8 cellular contexts compared by ENCODE assay signal in genomic region chr10:11611248-11612003, GRCh38. TPM values are rescaled to one million over a fixed set of nuclear protein-coding genes. Genes with fewer than 3 reads are reported as not detected.
A peak's percentile ranks its signal among the peaks of the same experiment; 100 is the strongest.
DNase-seq lines count a peak whose midpoint lies in the region; ATAC-seq, FAIRE-seq and TF ChIP-seq lines count a peak whose summit lies in the region.

USP6NL (minus strand) TSS chr10:11611650; CDS start chr10:11597634, 14,016 bp downstream.

- H4K91ac ChIP-seq in H9 (ENCODE audit: insufficient read length, low read depth, low read length): no peak within 1 kb of the TSS

- peak within 1 kb of the TSS; percentile 97 for H3K14ac ChIP-seq in H9 (ENCODE audit: insufficient read depth, low read length)

- peak; percentile 97 for ATAC-seq in right cardiac atrium
- ATAC-seq in psoas muscle: peak; percentile 97 to 98 (median 98)
- peak; percentile 95 for ATAC-seq in aorta (ENCODE audit: low FRiP score)

- 0 out of 2 replicates have a peak, but pooled peaks cover 3% of the 10 kb centered on the region for H3F3A ChIP-seq in MM.1S (ENCODE audit: insufficient read depth, low read length)

- no peak within 1 kb of the TSS for H3K56ac ChIP-seq in H9 (ENCODE audit: insufficient read length, low read depth, low read length)

- peak within 1 kb of the TSS; percentile 69 for H2AFZ ChIP-seq in H9 (ENCODE audit: low read length)
- peak within 1 kb of the TSS; percentile 95 for H2AFZ ChIP-seq in MM.1S (ENCODE audit: low read length)
- peak within 1 kb of the TSS; percentile 89 for H2AFZ ChIP-seq in astrocyte (ENCODE audit: low read depth, low read length)

- H3K4me3 ChIP-seq in MM.1S (ENCODE audit: low read length) (peak within 1 kb of the TSS; percentile 79), astrocyte (ENCODE audit: insufficient read depth, low read depth, low read length) (peak within 1 kb of the TSS; percentile 94), right cardiac atrium (ENCODE audit: low read length) (peak within 1 kb of the TSS; percentile 79), psoas muscle (peak within 1 kb of the TSS; percentile 87), aorta (ENCODE audit: low read length in 2 of 2) (peak within 1 kb of the TSS; percentile 95 to 98)

- peak within 1 kb of the TSS; percentile 95 for H3K9ac ChIP-seq in H9 (ENCODE audit: extremely low read depth, insufficient read length, low read length)
- H3K9ac ChIP-seq in MM.1S (ENCODE audit: low read length): peak within 1 kb of the TSS; percentile 68; the same call in 1 of the 2 replicates
- peak within 1 kb of the TSS; percentile 91 for H3K9ac ChIP-seq in astrocyte (ENCODE audit: low read length)

- H3K9me3 ChIP-seq in H9 (ENCODE audit: control insufficient read depth, low read depth, low read length) (no peaks in the 10 kb centered on the region), MM.1S (replicated peaks; ENCODE audit: insufficient read depth, low read length) (no peaks in the 10 kb centered on the region), astrocyte (ENCODE audit: insufficient read depth, low read depth, low read length) (no peaks in the 10 kb centered on the region), right cardiac atrium (ENCODE audit: control insufficient read depth, low read length) (no peaks in the 10 kb centered on the region), psoas muscle (no peaks in the 10 kb centered on the region), aorta (ENCODE audit: control insufficient read depth, low read length) (no peaks in the 10 kb centered on the region)

- H3K4me2 ChIP-seq in H9 (ENCODE audit: insufficient read depth, insufficient read length, low read length): peak within 1 kb of the TSS; percentile 99
- H3K4me2 ChIP-seq in MM.1S (ENCODE audit: low read depth, low read length): peak within 1 kb of the TSS; percentile 92
- peak within 1 kb of the TSS; percentile 96 for H3K4me2 ChIP-seq in astrocyte (ENCODE audit: low read length)

- H3T11ph ChIP-seq in H9 (ENCODE audit: low read length): no peak within 1 kb of the TSS

- H3K9me2 ChIP-seq in MM.1S (replicated peaks; ENCODE audit: insufficient read depth, low read length): no peaks in the 10 kb centered on the region

- peak within 1 kb of the TSS; percentile 97 for H4K5ac ChIP-seq in H9 (ENCODE audit: insufficient read length, low read depth, low read length)

- H3K36me3 Mint-ChIP-seq in H9 (ENCODE audit: insufficient read depth in 1 of 3, low read depth in 3 of 3): no peaks in the 10 kb centered on the region; a peak in 1 of 7 replicates
- peaks cover 2% of the 10 kb centered on the region for H3K36me3 Mint-ChIP-seq in T-helper 1 cell treated with Interleukin-12 subunit alpha and Interleukin-12 subunit beta and Interleukin-4 antibody, amounts not matched to agents 30 μg/mL and 1 μg/mL, for 36 hours (ENCODE audit: low read depth)
- H3K36me3 Mint-ChIP-seq in astrocyte (ENCODE audit: low read depth, unreplicated experiment): peaks cover 2% of the 10 kb centered on the region

- no peak within 1 kb of the TSS for H2BK120ac ChIP-seq in H9 (ENCODE audit: low read depth, low read length, poor library complexity, severe bottlenecking)

- no peak within 1 kb of the TSS for H2BK15ac ChIP-seq in H9 (ENCODE audit: low read depth, low read length)

- H3K36me3 ChIP-seq in MM.1S (replicated peaks; ENCODE audit: insufficient read depth, low read length) (no peaks in the 10 kb centered on the region), astrocyte (ENCODE audit: insufficient read depth, low read length) (no peaks in the 10 kb centered on the region), psoas muscle (ENCODE audit: insufficient read depth in 1 of 2, low read depth in 1 of 2) (no peaks in the 10 kb centered on the region), aorta (ENCODE audit: control insufficient read depth in 1 of 2, insufficient read depth in 2 of 2, low read length in 1 of 2) (no peaks in the 10 kb centered on the region)

- FAIRE-seq in astrocyte (lab: Jason Lieb, UNC): no peak

- no CpG with 5 or more reads among the region's 106 CpGs for WGBS in H9 (ENCODE audit: extremely low coverage, insufficient read length, low lambda C conversion rate)
- WGBS in right cardiac atrium: under 1% methylated on average over 106 of the region's 106 CpGs
- 0 to 1% (median 0%) methylated on average over 64 to 106 of the region's 106 CpGs for WGBS in psoas muscle, 3 donors
- 0 to 1% methylated on average over 80 to 106 of the region's 106 CpGs for WGBS in aorta, 2 donors

- no peaks in the 10 kb centered on the region for H4K20me1 ChIP-seq in H9 (ENCODE audit: control insufficient read depth, insufficient read depth, insufficient read length)
- H4K20me1 ChIP-seq in MM.1S (ENCODE audit: insufficient read depth, low read length): no peaks in the 10 kb centered on the region
- peaks cover 18% of the 10 kb centered on the region for H4K20me1 ChIP-seq in astrocyte (ENCODE audit: insufficient read depth, low read length)

- H3K4ac ChIP-seq in H9 (ENCODE audit: low read depth, low read length): no peak within 1 kb of the TSS; the same call in 1 of the 2 replicates

- TF ChIP-seq CTCF in H9 (conservative IDR thresholded peaks at IDR 0.05): no peak
- TF ChIP-seq CTCF in MM.1S (IDR thresholded peaks at IDR 0.05; ENCODE audit: low read length): no peak
- TF ChIP-seq CTCF in astrocyte (IDR thresholded peaks at IDR 0.05; ENCODE audit: insufficient read depth, low read depth, low read length): no peak
- TF ChIP-seq CTCF in psoas muscle (IDR thresholded peaks at IDR 0.05): no peak

- H3K27me3 ChIP-seq in H9 (ENCODE audit: insufficient read depth, low read length): no peaks in the 10 kb centered on the region
- peaks cover 10% of the 10 kb centered on the region for H3K27me3 ChIP-seq in MM.1S (replicated peaks; ENCODE audit: insufficient read depth, low read length)
- no peaks in the 10 kb centered on the region for H3K27me3 ChIP-seq in astrocyte (ENCODE audit: insufficient read depth, low read length)
- H3K27me3 ChIP-seq in right cardiac atrium (ENCODE audit: control insufficient read depth, insufficient read depth): no peaks in the 10 kb centered on the region
- H3K27me3 ChIP-seq in psoas muscle (ENCODE audit: insufficient read depth in 3 of 3, low read length in 2 of 3): no peaks in the 10 kb centered on the region
- no peaks in the 10 kb centered on the region for H3K27me3 ChIP-seq in aorta (ENCODE audit: control insufficient read depth in 1 of 2, insufficient read depth in 2 of 2, low read length in 1 of 2)

- H2AK5ac ChIP-seq in H9 (ENCODE audit: insufficient read length, low read length): no peak within 1 kb of the TSS

- H3K79me2 ChIP-seq in H9 (ENCODE audit: insufficient read depth, low read length) (peaks cover 28% of the 10 kb centered on the region; the same call in 1 of the 2 replicates), MM.1S (ENCODE audit: low read length) (0 out of 2 replicates have a peak, but pooled peaks cover 12% of the 10 kb centered on the region), astrocyte (ENCODE audit: insufficient read depth, low read length) (peaks cover 34% of the 10 kb centered on the region)

- H3K4me3 Mint-ChIP-seq in H9 (peak within 1 kb of the TSS; percentile 91 to 92), astrocyte (ENCODE audit: unreplicated experiment) (peak within 1 kb of the TSS; percentile 91)
- peak within 1 kb of the TSS; percentile 88 for H3K4me3 Mint-ChIP-seq in T-helper 1 cell treated with Interleukin-12 subunit alpha and Interleukin-12 subunit beta and Interleukin-4 antibody, amounts not matched to agents 30 μg/mL and 1 μg/mL, for 36 hours

- peaks cover 7% of the 10 kb centered on the region for H3K23me2 ChIP-seq in H9 (ENCODE audit: insufficient read length, low read depth, low read length, poor library complexity, severe bottlenecking)

- H3K4me1 Mint-ChIP-seq in H9 (peaks cover 29 to 32% of the 10 kb centered on the region in 2 experiments), astrocyte (ENCODE audit: low read depth, unreplicated experiment) (peaks cover 20% of the 10 kb centered on the region)
- peaks cover 22% of the 10 kb centered on the region for H3K4me1 Mint-ChIP-seq in T-helper 1 cell treated with Interleukin-12 subunit alpha and Interleukin-12 subunit beta and Interleukin-4 antibody, amounts not matched to agents 30 μg/mL and 1 μg/mL, for 36 hours (ENCODE audit: low read depth)

- H3K79me1 ChIP-seq in H9 (ENCODE audit: insufficient read depth, low read depth, low read length, poor library complexity, severe bottlenecking): peaks cover 3% of the 10 kb centered on the region

- H2BK12ac ChIP-seq in H9 (ENCODE audit: insufficient read length, low read depth, low read length): peak within 1 kb of the TSS; percentile 76

- peak; percentile 97 for DNase-seq in GM03348 (ENCODE audit: low spot score)
- DNase-seq in H9: peak; percentile 86
- peak; percentile 75 for DNase-seq in MM.1S
- DNase-seq in astrocyte (ENCODE audit: low read depth): peak; percentile 57
- DNase-seq in right cardiac atrium: peak; percentile 92 to 96 (median 96)
- DNase-seq in psoas muscle: peak; percentile 89 to 92
- DNase-seq in aorta: peak; percentile 92 to 97

- peak within 1 kb of the TSS; percentile 97 for H4K8ac ChIP-seq in H9 (replicated peaks; ENCODE audit: insufficient read length, low read depth, low read length)

- peak within 1 kb of the TSS; percentile 93 for H3K18ac ChIP-seq in H9 (ENCODE audit: insufficient read length, low read depth, low read length)

- H3K27ac Mint-ChIP-seq in H9 (peak within 1 kb of the TSS; percentile 84 to 96 (median 95)), astrocyte (ENCODE audit: unreplicated experiment) (peak within 1 kb of the TSS; percentile 44)
- peak within 1 kb of the TSS; percentile 72 for H3K27ac Mint-ChIP-seq in T-helper 1 cell treated with Interleukin-12 subunit alpha and Interleukin-12 subunit beta and Interleukin-4 antibody, amounts not matched to agents 30 μg/mL and 1 μg/mL, for 36 hours

- H3K27ac ChIP-seq in H9 (ENCODE audit: insufficient read length, low read depth, low read length): peak within 1 kb of the TSS; percentile 79
- no peak within 1 kb of the TSS for H3K27ac ChIP-seq in MM.1S (ENCODE audit: low read length)
- H3K27ac ChIP-seq in astrocyte (ENCODE audit: low read depth, low read length): peak within 1 kb of the TSS; percentile 54
- peak within 1 kb of the TSS; percentile 97 for H3K27ac ChIP-seq in right cardiac atrium (ENCODE audit: low read length)
- peak within 1 kb of the TSS; percentile 69 for H3K27ac ChIP-seq in psoas muscle
- peak within 1 kb of the TSS; percentile 72 to 91 for H3K27ac ChIP-seq in aorta (ENCODE audit: low read depth in 1 of 2, low read length in 2 of 2)

- H3K9me3 Mint-ChIP-seq in H9: no peaks in the 10 kb centered on the region
- H3K9me3 Mint-ChIP-seq in T-helper 1 cell treated with Interleukin-12 subunit alpha and Interleukin-12 subunit beta and Interleukin-4 antibody, amounts not matched to agents 30 μg/mL and 1 μg/mL, for 36 hours: peaks cover 3% of the 10 kb centered on the region
- H3K9me3 Mint-ChIP-seq in astrocyte (ENCODE audit: unreplicated experiment): no peaks in the 10 kb centered on the region

- peak within 1 kb of the TSS; percentile 41 for H3K23ac ChIP-seq in H9 (ENCODE audit: insufficient read length, low read depth, low read length)

- no peak within 1 kb of the TSS for H2BK20ac ChIP-seq in H9 (ENCODE audit: low read depth, low read length, poor library complexity, severe bottlenecking)

- H3K27me3 Mint-ChIP-seq in H9 (ENCODE audit: low read depth) (peaks cover 8% of the 10 kb centered on the region), astrocyte (ENCODE audit: low read depth, unreplicated experiment) (no peaks in the 10 kb centered on the region)
- H3K27me3 Mint-ChIP-seq in T-helper 1 cell treated with Interleukin-12 subunit alpha and Interleukin-12 subunit beta and Interleukin-4 antibody, amounts not matched to agents 30 μg/mL and 1 μg/mL, for 36 hours (ENCODE audit: low read depth): peaks cover 67% of the 10 kb centered on the region

- peaks cover 9% of the 10 kb centered on the region for H3K4me1 ChIP-seq in H9 (ENCODE audit: insufficient read depth, low read length)
- peaks cover 5% of the 10 kb centered on the region; the same call in 1 of the 2 replicates for H3K4me1 ChIP-seq in MM.1S (ENCODE audit: low read length)
- H3K4me1 ChIP-seq in astrocyte (ENCODE audit: insufficient read depth, low read length): peaks cover 5% of the 10 kb centered on the region
- H3K4me1 ChIP-seq in right cardiac atrium (ENCODE audit: control insufficient read depth, insufficient read depth, low read length): peaks cover 2% of the 10 kb centered on the region
- H3K4me1 ChIP-seq in psoas muscle: peaks cover 10% of the 10 kb centered on the region
- H3K4me1 ChIP-seq in aorta (ENCODE audit: control insufficient read depth in 1 of 2, insufficient read depth in 2 of 2, low read length in 2 of 2): peaks cover 0 to 7% of the 10 kb centered on the region in 2 donors

- intact Hi-C loops in right cardiac atrium (cut with DNase I): loop anchor here in 1 of 4 donors (10.0 kb wide), 1 partner anchor 87 kb away; no protein-coding TSS in a partner anchor
- intact Hi-C loops in psoas muscle (cut with DNase I): loop anchor here in 1 of 2 donors (5.0 kb wide), 3 partner anchors 71 to 131 kb away; partner anchors contain the start of gene ECHDC3
- intact Hi-C loops in aorta (cut with DNase I): loop anchor here (5.0 to 10.0 kb wide), 4 partner anchors 84 to 146 kb away; no protein-coding TSS in a partner anchor

- no peak within 1 kb of the TSS for H2BK5ac ChIP-seq in H9 (ENCODE audit: insufficient read length, low read length)

RNA-seq across cellular contexts. Expression of gene USP6NL, which starts in this region (rescaled TPM):
- total RNA-seq in H9 (2021) (27.7 and 28.3 TPM in 2 replicates), astrocyte (15.1 and 16.6 TPM in 2 replicates), right cardiac atrium (10 to 100 TPM in 2 of 4 donors, 1 to 10 TPM in 2; 8.7 to 12.5 (median 9.8) TPM), psoas muscle (1 to 10 TPM; 2.8 to 5.4 (median 3.6) TPM), aorta (10 to 100 TPM; 11.3 to 12.5 TPM)
- polyA plus RNA-seq in right cardiac atrium (3.9 TPM), psoas muscle (1 to 10 TPM; 1.8 to 4.5 (median 2.4) TPM), aorta (1 to 10 TPM; 3.8 to 4.1 TPM)

Comparison
In these comparisons a context has a peak if more than half of its experiments do, and no peak if none do; other contexts are left out.
1. H3K27ac Mint-ChIP-seq: peak in every context shown above with its lines; median percentile 95 in H9; 72 in T-helper 1 cell treated with Interleukin-12 subunit alpha and Interleukin-12 subunit beta and Interleukin-4 antibody, amounts not matched to agents 30 μg/mL and 1 μg/mL, for 36 hours; 44 in astrocyte.